17 cellular contexts compared by ENCODE assay signal in genomic region chr11:58968251-58968711, GRCh38. TPM values are rescaled to one million over a fixed set of nuclear protein-coding genes. Genes with fewer than 3 reads are reported as not detected.
DNase-seq lines count a peak whose midpoint lies in the region; ATAC-seq and TF ChIP-seq lines count a peak whose summit lies in the region.
"Had no signal": no experiment of that assay in that cellular context is flagged by ENCODE, and none has a peak within 500 bp of the region (broad histone marks: within the 10 kb centered on the region; RNA-seq: fewer than 3 reads in every experiment).

No MANE protein-coding gene starts in this region.

- ATAC-seq in natural killer cell (no peak), GM18909 (IDR thresholded peaks at IDR 0.05; ENCODE audit: poor library complexity, unreplicated experiment) (no peak), HG03342 (IDR thresholded peaks at IDR 0.05; ENCODE audit: unreplicated experiment) (no peak)
- ATAC-seq: activated T-cell treated with anti-CD3 and anti-CD28 coated beads, Interleukin-2, amount 50 U/mL, for 4 hours; stimulated activated naive CD8-positive, alpha-beta T cell treated with anti-CD3 and anti-CD28 coated beads, Interleukin-15, Interleukin-2, amounts not matched to agents 100 U/mL and 50 U/mL, for 24 hours had no signal

- H4K8ac ChIP-seq in neuronal stem cell (ENCODE audit: low read depth, low read length), result no peak overlapping the region

- no peak overlapping the region for H4K91ac ChIP-seq in neuronal stem cell (ENCODE audit: low read depth, low read length, poor library complexity)

- H3K14ac ChIP-seq in neuronal stem cell (ENCODE audit: low read length), result peak overlapping the region; percentile 42

- H3K27me3 Mint-ChIP-seq in endodermal cell (ENCODE audit: insufficient read depth), result peaks cover 71% of the 10 kb centered on the region
- peaks cover 8 to 16% of the 10 kb centered on the region in 2 donors for H3K27me3 Mint-ChIP-seq in natural killer cell (ENCODE audit: low read depth in 2 of 2)

- H2BK120ac ChIP-seq in neuronal stem cell (ENCODE audit: low read depth, low read length), result no peak overlapping the region

- no peak overlapping the region for H2BK5ac ChIP-seq in neuronal stem cell (ENCODE audit: low read length)

- H3K9me3 ChIP-seq in endodermal cell (ENCODE audit: control insufficient read depth, low read length) (peaks cover 12% of the 10 kb centered on the region), neuronal stem cell (replicated peaks in 1 of 2; ENCODE audit: control insufficient read depth in 2 of 2, insufficient read depth in 1 of 2, low read depth in 1 of 2, low read length in 2 of 2) (no peaks in the 10 kb centered on the region)

- H3K36me3 Mint-ChIP-seq in endodermal cell (ENCODE audit: low read depth) (no peaks in the 10 kb centered on the region), natural killer cell (no peaks in the 10 kb centered on the region)

- H3K4ac ChIP-seq in neuronal stem cell (ENCODE audit: low read length), result no peak overlapping the region

- no peak overlapping the region for H3K27ac ChIP-seq in endodermal cell (ENCODE audit: low read depth, low read length)
- H3K27ac ChIP-seq in neuronal stem cell (replicated peaks; ENCODE audit: low read length), result no peak overlapping the region
- H3K27ac ChIP-seq: BLaER1, KMS-11, right atrium auricular region had no signal

- WGBS in endodermal cell (ENCODE audit: insufficient coverage in 1 of 2, insufficient read length in 1 of 2), 2 experiments, result 90 to 95% methylated on average over 23 to 26 of the region's 26 CpGs
- no CpG with 5 or more reads among the region's 26 CpGs for WGBS in neuronal stem cell (ENCODE audit: extremely low coverage in 2 of 2, insufficient read length in 2 of 2, insufficient replicate concordance in 1 of 2), 2 donors

- TF ChIP-seq CTCF in endodermal cell (conservative IDR thresholded peaks at IDR 0.05) (no peak), natural killer cell (IDR thresholded peaks at IDR 0.05) (no peak)

- no peaks in the 10 kb centered on the region for H3K4me1 ChIP-seq in endodermal cell (ENCODE audit: control insufficient read depth, insufficient read depth, low read length)
- peaks cover 0 to 2% of the 10 kb centered on the region in 2 donors for H3K4me1 ChIP-seq in neuronal stem cell (ENCODE audit: control insufficient read depth in 2 of 2, insufficient read depth in 1 of 2, low read depth in 1 of 2, low read length in 2 of 2)
- H3K4me1 ChIP-seq: BLaER1, right atrium auricular region had no signal

- intact Hi-C loops in natural killer cell (cut with micrococcal nuclease), result no loop called here

- no peak overlapping the region for H3K4me2 ChIP-seq in neuronal stem cell (ENCODE audit: insufficient read depth, low read length, poor library complexity, severe bottlenecking)
- H3K4me2 ChIP-seq: BLaER1, KMS-11 had no signal

- H3K18ac ChIP-seq in neuronal stem cell (ENCODE audit: low read length), result peak overlapping the region; percentile 42

- H2BK12ac ChIP-seq in neuronal stem cell (ENCODE audit: low read length), result no peak overlapping the region

- H3K27ac Mint-ChIP-seq in endodermal cell (no peak overlapping the region), natural killer cell (no peak overlapping the region)
- H3K27ac Mint-ChIP-seq: dendritic cell treated with granulocyte-macrophage colony-stimulating factor and Interleukin-4, amounts not matched to agents 40 ng/mL and 50 ng/mL, for 4 days had no signal

- H2AFZ ChIP-seq in neuronal stem cell (ENCODE audit: low read length), result no peak overlapping the region

- H3K4me3 Mint-ChIP-seq in endodermal cell (peak overlapping the region; percentile 33), natural killer cell (no peak overlapping the region)
- H3K4me3 Mint-ChIP-seq: activated T-cell treated with anti-CD3 and anti-CD28 coated beads, Interleukin-2, amount 50 U/mL, for 4 hours; dendritic cell treated with granulocyte-macrophage colony-stimulating factor and Interleukin-4, amounts not matched to agents 40 ng/mL and 50 ng/mL, for 4 days had no signal

- H3K36me3 ChIP-seq in endodermal cell (ENCODE audit: control insufficient read depth, insufficient read depth, low read length), result no peaks in the 10 kb centered on the region
- H3K36me3 ChIP-seq in neuronal stem cell (replicated peaks in 1 of 2; ENCODE audit: control insufficient read depth in 2 of 2, insufficient read depth in 2 of 2, low read length in 2 of 2), result no peaks in the 10 kb centered on the region
- H3K36me3 ChIP-seq: BLaER1, right atrium auricular region had no signal

- H3K23ac ChIP-seq in neuronal stem cell (ENCODE audit: low read depth, low read length, poor library complexity), result peak overlapping the region; percentile 27

- H3K27me3 ChIP-seq in endodermal cell (ENCODE audit: control insufficient read depth, insufficient read depth, low read length, poor library complexity, severe bottlenecking) (no peaks in the 10 kb centered on the region), neuronal stem cell (ENCODE audit: control insufficient read depth in 3 of 3, insufficient read depth in 3 of 3, low read depth in 1 of 3, low read length in 3 of 3) (peaks cover 0 to 4% (median 0%) of the 10 kb centered on the region in 3 experiments)
- H3K27me3 ChIP-seq: BLaER1, right atrium auricular region had no signal

- H3K4me3 ChIP-seq in endodermal cell (ENCODE audit: low read length) (no peak overlapping the region), neuronal stem cell (ENCODE audit: low read length in 2 of 2) (no peak overlapping the region)
- H3K4me3 ChIP-seq: BLaER1, right atrium auricular region had no signal

- DNase-seq in DMS53 (lab: John Stamatoyannopoulos, UW), result peak; percentile 63
- peak; percentile 80 for DNase-seq in NCI-H345 (lab: John Stamatoyannopoulos, UW)
- DNase-seq in endodermal cell, result peak; percentile 61
- DNase-seq in neuronal stem cell (ENCODE audit: low spot score), result no peak
- DNase-seq in natural killer cell, result no peak
- no peak for DNase-seq in AML-193 (lab: John Stamatoyannopoulos, UW)
- DNase-seq: activated CD4-positive, CD25-positive, alpha-beta regulatory T cell treated with anti-CD3 and anti-CD28 coated beads, Interleukin-2, amount 50 U/mL, for 72 hours; activated T-cell treated with anti-CD3 and anti-CD28 coated beads, Interleukin-2, amount 50 U/mL, for 4 hours; amniotic stem cell; NCI-H2107; stimulated activated naive CD8-positive, alpha-beta T cell treated with anti-CD3 and anti-CD28 coated beads, Interleukin-15, Interleukin-2, amounts not matched to agents 100 U/mL and 50 U/mL, for 24 hours had no signal

- peaks cover 18% of the 10 kb centered on the region for H3K9me3 Mint-ChIP-seq in endodermal cell
- peaks cover 0 to 2% of the 10 kb centered on the region in 2 donors for H3K9me3 Mint-ChIP-seq in natural killer cell

- H3K4me1 Mint-ChIP-seq in endodermal cell (peaks cover 5% of the 10 kb centered on the region), natural killer cell (no peaks in the 10 kb centered on the region)

- H3K79me1 ChIP-seq in neuronal stem cell (ENCODE audit: low read depth, low read length), result no peaks in the 10 kb centered on the region

- no peak overlapping the region for H2BK15ac ChIP-seq in neuronal stem cell (ENCODE audit: low read length)

- H3K9ac ChIP-seq in endodermal cell (ENCODE audit: extremely low read depth, low read length, poor library complexity, severe bottlenecking) (no peak overlapping the region), neuronal stem cell (ENCODE audit: low read depth, low read length, poor library complexity) (no peak overlapping the region)
- H3K9ac ChIP-seq: BLaER1, KMS-11 had no signal

- H2AK5ac ChIP-seq in neuronal stem cell (ENCODE audit: low read depth, low read length), result no peak overlapping the region

RNA-seq across cellular contexts. Expression of gene GLYATL1, which starts 29.0 kb away (rescaled TPM):
- 10 to 100 TPM in 1 of 2 donors, 1 to 10 TPM in 1; 5.0 to 12.5 TPM for total RNA-seq in endodermal cell
- polyA plus RNA-seq in endodermal cell (2013, experiment 1 of 2), result 5.3 TPM
- polyA plus RNA-seq in endodermal cell (2013, experiment 2 of 2), result 5.3 TPM
- polyA plus RNA-seq in neuronal stem cell (2013, experiment 1 of 2), result 12.7 TPM
- polyA plus RNA-seq in neuronal stem cell (2013, experiment 2 of 2), result 13.2 TPM
- not detected for total RNA-seq in natural killer cell
- total RNA-seq: right atrium auricular region had no signal

Comparison
In these comparisons a context has a peak if more than half of its experiments do, and no peak if none do; other contexts are left out.
1. DNase-seq: peak in DMS53 (single experiment), NCI-H345 (single experiment) and endodermal cell (single experiment); none in neuronal stem cell (single experiment), natural killer cell (single experiment) and AML-193 (0 of 2).
2. RNA of gene GLYATL1, which starts 29.0 kb away (total RNA-seq): 5.0 to 12.5 TPM in endodermal cell; not detected in natural killer cell; every median in the first group is over 4 times any median in the second.